In the genomic region with DNA sequence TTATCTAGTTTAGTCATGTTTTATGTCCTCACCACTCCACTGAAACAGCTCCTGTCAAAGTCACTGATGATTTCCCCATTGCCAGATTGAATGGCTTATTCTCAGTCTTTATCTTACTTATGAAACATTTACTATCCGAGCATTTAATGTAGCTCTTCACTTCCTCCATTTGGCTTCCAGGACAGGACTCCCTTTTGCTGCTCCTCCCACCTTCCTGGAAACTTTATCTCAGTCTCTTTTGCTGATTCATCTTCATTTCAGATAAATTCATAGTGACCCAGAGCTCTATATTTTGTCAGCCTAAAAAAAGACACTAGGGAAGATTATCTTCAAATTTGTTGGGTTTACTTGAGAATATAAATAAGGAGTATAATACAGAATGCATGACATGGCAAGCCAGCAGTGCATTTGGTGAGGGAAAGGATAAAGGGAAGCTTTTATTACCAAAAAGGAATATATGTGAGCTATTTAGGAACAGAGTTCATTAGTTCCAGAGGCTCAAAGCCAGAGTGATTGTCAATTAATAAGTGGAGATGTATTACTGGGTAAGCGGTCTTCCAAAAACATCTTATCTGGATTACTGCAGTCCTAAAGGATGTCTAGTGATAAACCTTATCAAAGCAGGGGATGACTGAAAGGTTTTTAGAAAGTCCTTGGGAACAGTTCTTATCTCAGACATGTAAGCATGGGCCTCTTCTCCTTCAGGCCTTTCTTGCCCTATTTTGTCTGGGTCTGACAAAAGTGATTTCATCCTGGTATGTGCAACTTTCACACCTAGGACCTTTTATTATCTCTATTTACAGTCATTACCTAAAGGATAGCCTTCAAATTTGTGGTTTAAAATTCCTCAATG, we compare ENCODE assay signal across 1 cellular context.
TF ChIP-seq lines count a peak whose summit lies in the region.

No MANE protein-coding gene starts in this region.

TF ChIP-seq in K562, 482 proteins besides CTCF, POLR2A, EP300 and RAD21 (continued from another document and continues in another):
- TF ChIP-seq, protein P1, sequence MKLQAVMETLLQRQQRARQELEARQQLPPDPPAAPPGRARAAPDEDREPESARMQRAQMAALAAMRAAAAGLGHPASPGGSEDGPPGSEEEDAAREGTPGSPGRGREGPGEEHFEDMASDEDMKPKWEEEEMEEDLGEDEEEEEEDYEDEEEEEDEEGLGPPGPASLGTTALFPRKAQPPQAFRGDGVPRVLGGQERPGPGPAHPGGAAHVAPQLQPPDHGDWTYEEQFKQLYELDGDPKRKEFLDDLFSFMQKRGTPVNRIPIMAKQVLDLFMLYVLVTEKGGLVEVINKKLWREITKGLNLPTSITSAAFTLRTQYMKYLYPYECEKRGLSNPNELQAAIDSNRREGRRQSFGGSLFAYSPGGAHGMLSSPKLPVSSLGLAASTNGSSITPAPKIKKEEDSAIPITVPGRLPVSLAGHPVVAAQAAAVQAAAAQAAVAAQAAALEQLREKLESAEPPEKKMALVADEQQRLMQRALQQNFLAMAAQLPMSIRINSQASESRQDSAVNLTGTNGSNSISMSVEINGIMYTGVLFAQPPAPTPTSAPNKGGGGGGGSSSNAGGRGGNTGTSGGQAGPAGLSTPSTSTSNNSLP (IDR thresholded peaks at IDR 0.05; ENCODE audit: borderline replicate concordance, low read depth, low read length) = peak; percentile 84; the same call in 1 of the 2 replicates
- TF ChIP-seq TAL1 (IDR thresholded peaks at IDR 0.05) (peak; percentile 73), ZBTB1 (CRISPR knock-in tag; IDR thresholded peaks at IDR 0.05; ENCODE audit: borderline replicate concordance, low read depth) (no peak), MED1 (CRISPR knock-in tag; IDR thresholded peaks at IDR 0.05; ENCODE audit: borderline replicate concordance) (no peak), HDAC3 (IDR thresholded peaks at IDR 0.05; ENCODE audit: borderline replicate concordance, partially characterized antibody) (no peak), NEUROD1 (IDR thresholded peaks at IDR 0.05; ENCODE audit: borderline replicate concordance, low read depth, low read length, partially characterized antibody) (no peak), DNMT1 (IDR thresholded peaks at IDR 0.05) (no peak), HNRNPL (IDR thresholded peaks at IDR 0.05; ENCODE audit: low read depth, low read length) (no peak), PHTF2 (CRISPR knock-in tag; IDR thresholded peaks at IDR 0.05) (no peak), ZNF586 (CRISPR knock-in tag; conservative IDR thresholded peaks at IDR 0.05) (no peak), RBM22 (IDR thresholded peaks at IDR 0.05; ENCODE audit: low read depth, low read length, poor library complexity, severe bottlenecking) (no peak), ZNF444 (CRISPR knock-in tag; IDR thresholded peaks at IDR 0.05) (no peak), TBP (optimal IDR thresholded peaks at IDR 0.05; ENCODE audit: low read depth, low read length) (no peak), PHF20 (IDR thresholded peaks at IDR 0.05; ENCODE audit: partially characterized antibody) (no peak), HNRNPLL (IDR thresholded peaks at IDR 0.05; ENCODE audit: low read depth, low read length, poor library complexity, severe bottlenecking) (no peak), PTTG1 (tag; IDR thresholded peaks at IDR 0.05; ENCODE audit: low read depth) (no peak), ZNF41 (CRISPR knock-in tag; conservative IDR thresholded peaks at IDR 0.05) (no peak), LARP7 (IDR thresholded peaks at IDR 0.05) (no peak), KDM1A (IDR thresholded peaks at IDR 0.05) (peak; percentile 7 to 15; a peak in 1 of 4 replicates), CREBBP (IDR thresholded peaks at IDR 0.05; ENCODE audit: low read depth, low read length) (no peak), MCM5 (IDR thresholded peaks at IDR 0.05; ENCODE audit: low read depth) (no peak), KAT7 (CRISPR knock-in tag; IDR thresholded peaks at IDR 0.05; ENCODE audit: borderline replicate concordance) (no peak), U2AF2 (optimal IDR thresholded peaks at IDR 0.05; ENCODE audit: low read depth, low read length) (no peak), THRAP3 (IDR thresholded peaks at IDR 0.05; ENCODE audit: borderline replicate concordance) (no peak), SMAD2 (IDR thresholded peaks at IDR 0.05; ENCODE audit: low read depth, low read length) (no peak), MTA1 (IDR thresholded peaks at IDR 0.05; ENCODE audit: borderline replicate concordance) (peak; percentile 40; the same call in 1 of the 2 replicates), HNRNPH1 (optimal IDR thresholded peaks at IDR 0.05; ENCODE audit: low read depth, low read length) (no peak), FOSL1 (tag; conservative IDR thresholded peaks at IDR 0.05) (peak; percentile 71), NCOA6 (IDR thresholded peaks at IDR 0.05) (no peak), ZNF431 (CRISPR knock-in tag; IDR thresholded peaks at IDR 0.05) (no peak), BCL6 (CRISPR knock-in tag; IDR thresholded peaks at IDR 0.05) (no peak), ZFP30 (CRISPR knock-in tag; IDR thresholded peaks at IDR 0.05; ENCODE audit: borderline replicate concordance) (no peak), ARID1B (IDR thresholded peaks at IDR 0.05) (peak; percentile 86), ZNF384 (IDR thresholded peaks at IDR 0.05; ENCODE audit: low read depth, low read length) (no peak), POLR2G (IDR thresholded peaks at IDR 0.05; ENCODE audit: low read depth, low read length) (no peak)
- TF ChIP-seq, protein P2, sequence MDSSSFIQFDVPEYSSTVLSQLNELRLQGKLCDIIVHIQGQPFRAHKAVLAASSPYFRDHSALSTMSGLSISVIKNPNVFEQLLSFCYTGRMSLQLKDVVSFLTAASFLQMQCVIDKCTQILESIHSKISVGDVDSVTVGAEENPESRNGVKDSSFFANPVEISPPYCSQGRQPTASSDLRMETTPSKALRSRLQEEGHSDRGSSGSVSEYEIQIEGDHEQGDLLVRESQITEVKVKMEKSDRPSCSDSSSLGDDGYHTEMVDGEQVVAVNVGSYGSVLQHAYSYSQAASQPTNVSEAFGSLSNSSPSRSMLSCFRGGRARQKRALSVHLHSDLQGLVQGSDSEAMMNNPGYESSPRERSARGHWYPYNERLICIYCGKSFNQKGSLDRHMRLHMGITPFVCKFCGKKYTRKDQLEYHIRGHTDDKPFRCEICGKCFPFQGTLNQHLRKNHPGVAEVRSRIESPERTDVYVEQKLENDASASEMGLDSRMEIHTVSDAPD (CRISPR knock-in tag; IDR thresholded peaks at IDR 0.05) = no peak
- TF ChIP-seq, protein P3, sequence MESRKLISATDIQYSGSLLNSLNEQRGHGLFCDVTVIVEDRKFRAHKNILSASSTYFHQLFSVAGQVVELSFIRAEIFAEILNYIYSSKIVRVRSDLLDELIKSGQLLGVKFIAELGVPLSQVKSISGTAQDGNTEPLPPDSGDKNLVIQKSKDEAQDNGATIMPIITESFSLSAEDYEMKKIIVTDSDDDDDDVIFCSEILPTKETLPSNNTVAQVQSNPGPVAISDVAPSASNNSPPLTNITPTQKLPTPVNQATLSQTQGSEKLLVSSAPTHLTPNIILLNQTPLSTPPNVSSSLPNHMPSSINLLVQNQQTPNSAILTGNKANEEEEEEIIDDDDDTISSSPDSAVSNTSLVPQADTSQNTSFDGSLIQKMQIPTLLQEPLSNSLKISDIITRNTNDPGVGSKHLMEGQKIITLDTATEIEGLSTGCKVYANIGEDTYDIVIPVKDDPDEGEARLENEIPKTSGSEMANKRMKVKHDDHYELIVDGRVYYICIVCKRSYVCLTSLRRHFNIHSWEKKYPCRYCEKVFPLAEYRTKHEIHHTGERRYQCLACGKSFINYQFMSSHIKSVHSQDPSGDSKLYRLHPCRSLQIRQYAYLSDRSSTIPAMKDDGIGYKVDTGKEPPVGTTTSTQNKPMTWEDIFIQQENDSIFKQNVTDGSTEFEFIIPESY (CRISPR knock-in tag; IDR thresholded peaks at IDR 0.05) = no peak
- TF ChIP-seq, protein P4, sequence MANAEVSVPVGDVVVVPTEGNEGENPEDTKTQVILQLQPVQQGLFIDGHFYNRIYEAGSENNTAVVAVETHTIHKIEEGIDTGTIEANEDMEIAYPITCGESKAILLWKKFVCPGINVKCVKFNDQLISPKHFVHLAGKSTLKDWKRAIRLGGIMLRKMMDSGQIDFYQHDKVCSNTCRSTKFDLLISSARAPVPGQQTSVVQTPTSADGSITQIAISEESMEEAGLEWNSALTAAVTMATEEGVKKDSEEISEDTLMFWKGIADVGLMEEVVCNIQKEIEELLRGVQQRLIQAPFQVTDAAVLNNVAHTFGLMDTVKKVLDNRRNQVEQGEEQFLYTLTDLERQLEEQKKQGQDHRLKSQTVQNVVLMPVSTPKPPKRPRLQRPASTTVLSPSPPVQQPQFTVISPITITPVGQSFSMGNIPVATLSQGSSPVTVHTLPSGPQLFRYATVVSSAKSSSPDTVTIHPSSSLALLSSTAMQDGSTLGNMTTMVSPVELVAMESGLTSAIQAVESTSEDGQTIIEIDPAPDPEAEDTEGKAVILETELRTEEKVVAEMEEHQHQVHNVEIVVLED (CRISPR knock-in tag; IDR thresholded peaks at IDR 0.05) = no peak
- TF ChIP-seq, protein P5, sequence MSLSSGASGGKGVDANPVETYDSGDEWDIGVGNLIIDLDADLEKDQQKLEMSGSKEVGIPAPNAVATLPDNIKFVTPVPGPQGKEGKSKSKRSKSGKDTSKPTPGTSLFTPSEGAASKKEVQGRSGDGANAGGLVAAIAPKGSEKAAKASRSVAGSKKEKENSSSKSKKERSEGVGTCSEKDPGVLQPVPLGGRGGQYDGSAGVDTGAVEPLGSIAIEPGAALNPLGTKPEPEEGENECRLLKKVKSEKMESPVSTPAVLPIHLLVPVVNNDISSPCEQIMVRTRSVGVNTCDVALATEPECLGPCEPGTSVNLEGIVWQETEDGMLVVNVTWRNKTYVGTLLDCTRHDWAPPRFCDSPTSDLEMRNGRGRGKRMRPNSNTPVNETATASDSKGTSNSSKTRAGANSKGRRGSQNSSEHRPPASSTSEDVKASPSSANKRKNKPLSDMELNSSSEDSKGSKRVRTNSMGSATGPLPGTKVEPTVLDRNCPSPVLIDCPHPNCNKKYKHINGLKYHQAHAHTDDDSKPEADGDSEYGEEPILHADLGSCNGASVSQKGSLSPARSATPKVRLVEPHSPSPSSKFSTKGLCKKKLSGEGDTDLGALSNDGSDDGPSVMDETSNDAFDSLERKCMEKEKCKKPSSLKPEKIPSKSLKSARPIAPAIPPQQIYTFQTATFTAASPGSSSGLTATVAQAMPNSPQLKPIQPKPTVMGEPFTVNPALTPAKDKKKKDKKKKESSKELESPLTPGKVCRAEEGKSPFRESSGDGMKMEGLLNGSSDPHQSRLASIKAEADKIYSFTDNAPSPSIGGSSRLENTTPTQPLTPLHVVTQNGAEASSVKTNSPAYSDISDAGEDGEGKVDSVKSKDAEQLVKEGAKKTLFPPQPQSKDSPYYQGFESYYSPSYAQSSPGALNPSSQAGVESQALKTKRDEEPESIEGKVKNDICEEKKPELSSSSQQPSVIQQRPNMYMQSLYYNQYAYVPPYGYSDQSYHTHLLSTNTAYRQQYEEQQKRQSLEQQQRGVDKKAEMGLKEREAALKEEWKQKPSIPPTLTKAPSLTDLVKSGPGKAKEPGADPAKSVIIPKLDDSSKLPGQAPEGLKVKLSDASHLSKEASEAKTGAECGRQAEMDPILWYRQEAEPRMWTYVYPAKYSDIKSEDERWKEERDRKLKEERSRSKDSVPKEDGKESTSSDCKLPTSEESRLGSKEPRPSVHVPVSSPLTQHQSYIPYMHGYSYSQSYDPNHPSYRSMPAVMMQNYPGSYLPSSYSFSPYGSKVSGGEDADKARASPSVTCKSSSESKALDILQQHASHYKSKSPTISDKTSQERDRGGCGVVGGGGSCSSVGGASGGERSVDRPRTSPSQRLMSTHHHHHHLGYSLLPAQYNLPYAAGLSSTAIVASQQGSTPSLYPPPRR (CRISPR knock-in tag; IDR thresholded peaks at IDR 0.05; ENCODE audit: borderline replicate concordance) = no peak
- TF ChIP-seq, protein P6, sequence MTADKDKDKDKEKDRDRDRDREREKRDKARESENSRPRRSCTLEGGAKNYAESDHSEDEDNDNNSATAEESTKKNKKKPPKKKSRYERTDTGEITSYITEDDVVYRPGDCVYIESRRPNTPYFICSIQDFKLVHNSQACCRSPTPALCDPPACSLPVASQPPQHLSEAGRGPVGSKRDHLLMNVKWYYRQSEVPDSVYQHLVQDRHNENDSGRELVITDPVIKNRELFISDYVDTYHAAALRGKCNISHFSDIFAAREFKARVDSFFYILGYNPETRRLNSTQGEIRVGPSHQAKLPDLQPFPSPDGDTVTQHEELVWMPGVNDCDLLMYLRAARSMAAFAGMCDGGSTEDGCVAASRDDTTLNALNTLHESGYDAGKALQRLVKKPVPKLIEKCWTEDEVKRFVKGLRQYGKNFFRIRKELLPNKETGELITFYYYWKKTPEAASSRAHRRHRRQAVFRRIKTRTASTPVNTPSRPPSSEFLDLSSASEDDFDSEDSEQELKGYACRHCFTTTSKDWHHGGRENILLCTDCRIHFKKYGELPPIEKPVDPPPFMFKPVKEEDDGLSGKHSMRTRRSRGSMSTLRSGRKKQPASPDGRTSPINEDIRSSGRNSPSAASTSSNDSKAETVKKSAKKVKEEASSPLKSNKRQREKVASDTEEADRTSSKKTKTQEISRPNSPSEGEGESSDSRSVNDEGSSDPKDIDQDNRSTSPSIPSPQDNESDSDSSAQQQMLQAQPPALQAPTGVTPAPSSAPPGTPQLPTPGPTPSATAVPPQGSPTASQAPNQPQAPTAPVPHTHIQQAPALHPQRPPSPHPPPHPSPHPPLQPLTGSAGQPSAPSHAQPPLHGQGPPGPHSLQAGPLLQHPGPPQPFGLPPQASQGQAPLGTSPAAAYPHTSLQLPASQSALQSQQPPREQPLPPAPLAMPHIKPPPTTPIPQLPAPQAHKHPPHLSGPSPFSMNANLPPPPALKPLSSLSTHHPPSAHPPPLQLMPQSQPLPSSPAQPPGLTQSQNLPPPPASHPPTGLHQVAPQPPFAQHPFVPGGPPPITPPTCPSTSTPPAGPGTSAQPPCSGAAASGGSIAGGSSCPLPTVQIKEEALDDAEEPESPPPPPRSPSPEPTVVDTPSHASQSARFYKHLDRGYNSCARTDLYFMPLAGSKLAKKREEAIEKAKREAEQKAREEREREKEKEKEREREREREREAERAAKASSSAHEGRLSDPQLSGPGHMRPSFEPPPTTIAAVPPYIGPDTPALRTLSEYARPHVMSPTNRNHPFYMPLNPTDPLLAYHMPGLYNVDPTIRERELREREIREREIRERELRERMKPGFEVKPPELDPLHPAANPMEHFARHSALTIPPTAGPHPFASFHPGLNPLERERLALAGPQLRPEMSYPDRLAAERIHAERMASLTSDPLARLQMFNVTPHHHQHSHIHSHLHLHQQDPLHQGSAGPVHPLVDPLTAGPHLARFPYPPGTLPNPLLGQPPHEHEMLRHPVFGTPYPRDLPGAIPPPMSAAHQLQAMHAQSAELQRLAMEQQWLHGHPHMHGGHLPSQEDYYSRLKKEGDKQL (CRISPR knock-in tag; IDR thresholded peaks at IDR 0.05; ENCODE audit: borderline replicate concordance) = no peak
- TF ChIP-seq, protein P7, sequence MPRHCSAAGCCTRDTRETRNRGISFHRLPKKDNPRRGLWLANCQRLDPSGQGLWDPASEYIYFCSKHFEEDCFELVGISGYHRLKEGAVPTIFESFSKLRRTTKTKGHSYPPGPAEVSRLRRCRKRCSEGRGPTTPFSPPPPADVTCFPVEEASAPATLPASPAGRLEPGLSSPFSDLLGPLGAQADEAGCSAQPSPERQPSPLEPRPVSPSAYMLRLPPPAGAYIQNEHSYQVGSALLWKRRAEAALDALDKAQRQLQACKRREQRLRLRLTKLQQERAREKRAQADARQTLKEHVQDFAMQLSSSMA (CRISPR knock-in tag; IDR thresholded peaks at IDR 0.05) = no peak
- TF ChIP-seq, protein P8, sequence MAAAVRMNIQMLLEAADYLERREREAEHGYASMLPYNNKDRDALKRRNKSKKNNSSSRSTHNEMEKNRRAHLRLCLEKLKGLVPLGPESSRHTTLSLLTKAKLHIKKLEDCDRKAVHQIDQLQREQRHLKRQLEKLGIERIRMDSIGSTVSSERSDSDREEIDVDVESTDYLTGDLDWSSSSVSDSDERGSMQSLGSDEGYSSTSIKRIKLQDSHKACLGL (CRISPR knock-in tag; IDR thresholded peaks at IDR 0.05; ENCODE audit: borderline replicate concordance, poor library complexity, severe bottlenecking) = no peak
